8 cellular contexts compared by ENCODE assay signal in the genomic region with DNA sequence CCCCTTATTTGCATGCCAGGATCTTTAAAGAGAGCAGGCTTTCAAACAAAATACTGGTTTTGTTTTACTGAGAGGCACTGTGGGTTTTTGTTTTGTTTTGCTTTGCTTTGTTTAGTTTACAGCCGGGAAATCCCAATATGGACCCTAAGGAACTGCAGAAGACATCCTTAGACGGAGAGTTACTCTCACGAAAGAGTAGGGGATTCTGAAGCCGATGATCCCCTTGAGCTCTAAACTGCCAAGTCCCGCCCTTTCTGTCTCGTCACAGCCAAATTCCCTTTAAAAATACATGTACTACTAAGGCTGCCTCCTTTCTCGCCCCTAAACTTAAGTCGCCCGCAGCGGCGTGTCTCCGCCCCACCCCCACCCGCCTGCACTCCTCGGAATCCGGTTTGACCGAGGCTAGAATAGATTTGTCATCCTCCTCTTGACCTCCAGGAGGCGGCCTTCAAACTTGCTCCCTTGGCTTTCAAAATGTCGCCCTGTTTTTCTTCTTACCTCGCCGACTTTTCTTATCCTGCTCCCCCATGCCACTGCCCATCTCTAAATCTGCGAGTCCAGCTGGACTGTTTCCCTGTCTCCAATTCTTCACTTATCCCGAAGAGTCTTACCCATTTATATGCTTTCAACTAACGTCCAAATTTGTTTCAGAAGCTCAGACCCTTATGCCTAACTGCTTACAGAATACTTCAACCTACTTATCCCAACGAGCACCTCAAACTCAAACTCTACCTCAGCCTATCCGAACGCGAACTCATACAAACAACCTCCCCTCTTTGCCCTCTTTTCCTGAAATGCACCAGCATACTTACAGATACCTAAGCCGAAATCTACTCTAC. TPM values are rescaled to one million over a fixed set of nuclear protein-coding genes. Genes with fewer than 3 reads are reported as not detected.
DNase-seq lines count a peak whose midpoint lies in the region; ATAC-seq, FAIRE-seq and TF ChIP-seq lines count a peak whose summit lies in the region.

No MANE protein-coding gene starts in this region.

- DNase-seq in AML-193 (lab: John Stamatoyannopoulos, UW) (peak; percentile 91 to 94), GM19239 (ENCODE audit: insufficient read length, low spot score) (peak; percentile 52), NCI-H82 treated with DMSO at 0.1 percent for 48 hours (lab: John Stamatoyannopoulos, UW; ENCODE audit: unreplicated experiment) (peak; percentile 98), mesenteric fat pad (ENCODE audit: low spot score) (peak; percentile 91)
- peak; percentile 91 for DNase-seq in activated CD8-positive, alpha-beta T cell treated with anti-CD3 and anti-CD28 coated beads for 36 hours
- peak; percentile 56 to 74 (median 71) for DNase-seq in effector memory CD8-positive, alpha-beta T cell
- peak; percentile 44 for DNase-seq in stimulated activated CD8-positive, alpha-beta memory T cell treated with anti-CD3 and anti-CD28 coated beads, Interleukin-12 subunit alpha, Interleukin-12 subunit beta, amount 100 ng/mL, for 4 hours (ENCODE audit: low read depth)

- peak; percentile 26 for ATAC-seq in HG03575 (IDR thresholded peaks at IDR 0.05; ENCODE audit: extremely low read depth, insufficient number of reproducible peaks, low FRiP score, unreplicated experiment)
- ATAC-seq in activated CD8-positive, alpha-beta T cell treated with anti-CD3 and anti-CD28 coated beads for 36 hours = peak; percentile 40
- ATAC-seq in effector memory CD8-positive, alpha-beta T cell (replicated peaks) = peak; percentile 18

- no peaks in the 10 kb centered on the region for H3K36me3 Mint-ChIP-seq in activated CD8-positive, alpha-beta T cell treated with anti-CD3 and anti-CD28 coated beads for 36 hours (ENCODE audit: low read depth)
- H3K36me3 Mint-ChIP-seq in effector memory CD8-positive, alpha-beta T cell (ENCODE audit: insufficient read depth) = peaks cover 5% of the 10 kb centered on the region

- peak; percentile 52 for TF ChIP-seq CTCF in activated CD8-positive, alpha-beta T cell treated with anti-CD3 and anti-CD28 coated beads for 36 hours (IDR thresholded peaks at IDR 0.05)

- peak; percentile 35 for FAIRE-seq in GM19239 (lab: Jason Lieb, UNC)

- CTCF ChIA-PET in activated CD8-positive, alpha-beta T cell treated with anti-CD3 and anti-CD28 coated beads for 36 hours (lab: Charles Lee) = interaction anchor here (0.7 to 2.6 kb wide), 13 partner anchors 18 to 299 kb away, joined by 3 to 13 read pairs (median 3); partner anchors contain the start of gene VPS45

- no peak overlapping the region for H3K27ac Mint-ChIP-seq in activated CD8-positive, alpha-beta T cell treated with anti-CD3 and anti-CD28 coated beads for 36 hours
- no peak overlapping the region for H3K27ac Mint-ChIP-seq in effector memory CD8-positive, alpha-beta T cell

- H3K4me3 Mint-ChIP-seq in activated CD8-positive, alpha-beta T cell treated with anti-CD3 and anti-CD28 coated beads for 36 hours = no peak overlapping the region
- H3K4me3 Mint-ChIP-seq in effector memory CD8-positive, alpha-beta T cell = no peak overlapping the region

- H3K9me3 Mint-ChIP-seq in activated CD8-positive, alpha-beta T cell treated with anti-CD3 and anti-CD28 coated beads for 36 hours = no peaks in the 10 kb centered on the region
- no peaks in the 10 kb centered on the region for H3K9me3 Mint-ChIP-seq in effector memory CD8-positive, alpha-beta T cell

- peaks cover 7% of the 10 kb centered on the region for H3K4me1 Mint-ChIP-seq in activated CD8-positive, alpha-beta T cell treated with anti-CD3 and anti-CD28 coated beads for 36 hours (ENCODE audit: low read depth)
- peaks cover 0 to 3% of the 10 kb centered on the region in 2 donors for H3K4me1 Mint-ChIP-seq in effector memory CD8-positive, alpha-beta T cell (ENCODE audit: low read depth in 2 of 2)

- POLR2A ChIA-PET in activated CD8-positive, alpha-beta T cell treated with anti-CD3 and anti-CD28 coated beads for 36 hours (lab: Charles Lee) = interaction anchor here (0.6 to 6.8 kb wide), 30 partner anchors 8 to 436 kb away, joined by 3 to 325 read pairs (median 8); partner anchors contain the start of genes ANP32E, BOLA1, OTUD7B and PLEKHO1

- H3K27me3 Mint-ChIP-seq in activated CD8-positive, alpha-beta T cell treated with anti-CD3 and anti-CD28 coated beads for 36 hours = peaks cover 2% of the 10 kb centered on the region
- H3K27me3 Mint-ChIP-seq in effector memory CD8-positive, alpha-beta T cell = no peaks in the 10 kb centered on the region

- intact Hi-C loops in activated CD8-positive, alpha-beta T cell treated with anti-CD3 and anti-CD28 coated beads for 36 hours (cut with micrococcal nuclease) = loop anchor here (2.0 kb wide), 1 partner anchor 38 kb away; the partner anchor contains the start of gene SF3B4

RNA-seq across cellular contexts. Expression of gene BOLA1, which starts 11.0 kb away (rescaled TPM):
- total RNA-seq in activated CD8-positive, alpha-beta T cell treated with anti-CD3 and anti-CD28 coated beads for 36 hours = 10 to 100 TPM; 25.1 to 28.8 TPM
- total RNA-seq in mesenteric fat pad = 16.1 TPM

RNA-seq across cellular contexts. Expression of gene SV2A, which starts 29.3 kb away (rescaled TPM):
- 1 to 10 TPM; 8.2 to 9.1 TPM for total RNA-seq in activated CD8-positive, alpha-beta T cell treated with anti-CD3 and anti-CD28 coated beads for 36 hours
- 2.0 TPM for total RNA-seq in mesenteric fat pad

RNA-seq across cellular contexts. Expression of gene SF3B4, which starts 39.2 kb away (rescaled TPM):
- total RNA-seq in activated CD8-positive, alpha-beta T cell treated with anti-CD3 and anti-CD28 coated beads for 36 hours = 10 to 100 TPM; 67.1 to 67.6 TPM
- 47.9 TPM for total RNA-seq in mesenteric fat pad

RNA-seq across cellular contexts. Expression of gene MTMR11, which starts 48.3 kb away (rescaled TPM):
- total RNA-seq in activated CD8-positive, alpha-beta T cell treated with anti-CD3 and anti-CD28 coated beads for 36 hours = under 1 TPM; 0.51 to 0.86 TPM
- total RNA-seq in mesenteric fat pad = 2.2 TPM

Comparison
In these comparisons a context has a peak if more than half of its experiments do, and no peak if none do; other contexts are left out.
1. Peak in every context shown above with its lines: DNase-seq and ATAC-seq.
2. DNase-seq: peak in every context shown above with its lines; median percentile 98 in NCI-H82 treated with DMSO at 0.1 percent for 48 hours; 92 in AML-193; 91 in activated CD8-positive, alpha-beta T cell treated with anti-CD3 and anti-CD28 coated beads for 36 hours; 91 in mesenteric fat pad; 71 in effector memory CD8-positive, alpha-beta T cell; 52 in GM19239; 44 in stimulated activated CD8-positive, alpha-beta memory T cell treated with anti-CD3 and anti-CD28 coated beads, Interleukin-12 subunit alpha, Interleukin-12 subunit beta, amount 100 ng/mL, for 4 hours.